Comparison of ENCODE assay signal across 15 cellular contexts in genomic region chr10:118958559-118958958, GRCh38.
A peak's percentile ranks its signal among the peaks of the same experiment; 100 is the strongest.
DNase-seq lines count a peak whose midpoint lies in the region; ATAC-seq and TF ChIP-seq lines count a peak whose summit lies in the region.
"Had no signal": no experiment of that assay in that cellular context is flagged by ENCODE, and none has a peak within 500 bp of the region (broad histone marks: within the 10 kb centered on the region; RNA-seq: fewer than 3 reads in every experiment).

No MANE protein-coding gene starts in this region.

- no peak for TF ChIP-seq CTCF in heart left ventricle (IDR thresholded peaks at IDR 0.05)
- TF ChIP-seq CTCF in KMS-11 (conservative IDR thresholded peaks at IDR 0.05; ENCODE audit: low read depth, low read length): no peak
- TF ChIP-seq CTCF in esophagus muscularis mucosa (IDR thresholded peaks at IDR 0.05): no peak

- H3K9ac ChIP-seq in KMS-11: peak overlapping the region; percentile 69; the same call in 1 of the 2 replicates
- H3K9ac ChIP-seq in subcutaneous abdominal adipose tissue (ENCODE audit: low read length in 5 of 5): no peak overlapping the region

- ATAC-seq in heart left ventricle (no peak), left cardiac atrium (no peak), left colon (no peak)
- ATAC-seq: HepG2 had no signal

- no peaks in the 10 kb centered on the region for H3K9me3 ChIP-seq in heart left ventricle
- no peaks in the 10 kb centered on the region for H3K9me3 ChIP-seq in esophagus muscularis mucosa
- no peaks in the 10 kb centered on the region for H3K9me3 ChIP-seq in subcutaneous abdominal adipose tissue (ENCODE audit: control insufficient read depth in 5 of 5, low read length in 5 of 5)
- H3K9me3 ChIP-seq: Peyer's patch had no signal

- H3K4me1 ChIP-seq in heart left ventricle (peaks cover 0 to 59% (median 20%) of the 10 kb centered on the region in 12 donors), KMS-11 (ENCODE audit: low read depth, poor library complexity, severe bottlenecking) (peaks cover 86% of the 10 kb centered on the region), esophagus muscularis mucosa (peaks cover 22 to 39% (median 36%) of the 10 kb centered on the region in 4 donors), subcutaneous abdominal adipose tissue (ENCODE audit: control insufficient read depth in 5 of 5, insufficient read depth in 5 of 5, low read length in 5 of 5) (peaks cover 3 to 35% (median 30%) of the 10 kb centered on the region in 5 donors)
- H3K4me1 ChIP-seq: Peyer's patch had no signal

- TF ChIP-seq POLR2A in heart left ventricle (IDR thresholded peaks at IDR 0.05) (no peak), esophagus muscularis mucosa (IDR thresholded peaks at IDR 0.05; ENCODE audit: low read depth) (no peak)

- H3K27ac ChIP-seq in heart left ventricle: peak overlapping the region in 10 of 12 donors; percentile 19 to 73 (median 56)
- peak overlapping the region; percentile 76 for H3K27ac ChIP-seq in KMS-11
- H3K27ac ChIP-seq in esophagus muscularis mucosa (replicated peaks in 1 of 4): peak overlapping the region in 3 of 4 donors; percentile 2 to 40 (median 34)
- H3K27ac ChIP-seq in subcutaneous abdominal adipose tissue (ENCODE audit: low read depth, low read length): peak overlapping the region; percentile 67
- H3K27ac ChIP-seq: Peyer's patch had no signal

- H2AFZ ChIP-seq in KMS-11 (ENCODE audit: low read depth): peak overlapping the region; percentile 32; the same call in 1 of the 2 replicates

- H3K27me3 ChIP-seq in heart left ventricle (no peaks in the 10 kb centered on the region), KMS-11 (ENCODE audit: insufficient read depth, low read depth) (no peaks in the 10 kb centered on the region), esophagus muscularis mucosa (no peaks in the 10 kb centered on the region), subcutaneous abdominal adipose tissue (ENCODE audit: control insufficient read depth in 5 of 5, insufficient read depth in 4 of 5, low read length in 5 of 5) (no peaks in the 10 kb centered on the region)
- H3K27me3 ChIP-seq: Peyer's patch had no signal

- no peak overlapping the region for H3K4me3 ChIP-seq in heart left ventricle
- no peak overlapping the region for H3K4me3 ChIP-seq in KMS-11 (IDR thresholded peaks at IDR 0.05; ENCODE audit: insufficient read depth, low read depth, low read length)
- no peak overlapping the region for H3K4me3 ChIP-seq in esophagus muscularis mucosa
- no peak overlapping the region for H3K4me3 ChIP-seq in subcutaneous abdominal adipose tissue (ENCODE audit: low read depth in 1 of 5, low read length in 5 of 5)
- H3K4me3 ChIP-seq: Peyer's patch had no signal

- no peaks in the 10 kb centered on the region for H3K79me2 ChIP-seq in KMS-11 (ENCODE audit: insufficient read depth, low read depth)

- intact Hi-C loops in heart left ventricle (cut with DNase I) (loop anchor here in 2 of 10 donors (2.0 to 5.0 kb wide), 3 partner anchors 66 to 91 kb away; partner anchors contain the start of gene NANOS1 (in 1 of the 2)), left cardiac atrium (cut with DNase I) (no loop called here), esophagus muscularis mucosa (cut with DNase I) (no loop called here), left colon (cut with DNase I, micrococcal nuclease) (no loop called here)

- no peaks in the 10 kb centered on the region for H4K20me1 ChIP-seq in KMS-11 (ENCODE audit: insufficient read depth)

- WGBS in heart left ventricle, 4 donors: 84 to 94% (median 85%) methylated on average over 5 of the region's 5 CpGs
- 86% methylated on average over 5 of the region's 5 CpGs for WGBS in esophagus muscularis mucosa

- TF ChIP-seq EP300 in esophagus muscularis mucosa (IDR thresholded peaks at IDR 0.05): no peak

- DNase-seq in heart left ventricle: no peak
- DNase-seq in left cardiac atrium: no peak
- no peak for DNase-seq in esophagus muscularis mucosa (ENCODE audit: extremely low spot score)
- no peak for DNase-seq in HUDEP-2 (lab: John Stamatoyannopoulos, UW; ENCODE audit: unreplicated experiment in 76 of 76)
- no peak for DNase-seq in germinal center (ENCODE audit: low spot score)
- no peak for DNase-seq in left colon
- DNase-seq: MM.1S, NCI-H1092 treated with DMSO at 0.1 percent for 48 hours, NCI-H2107, NCI-H2227 treated with DMSO at 0.1 percent for 48 hours, NCI-H524 had no signal

- H3K36me3 ChIP-seq in heart left ventricle: no peaks in the 10 kb centered on the region
- no peaks in the 10 kb centered on the region for H3K36me3 ChIP-seq in KMS-11 (ENCODE audit: insufficient read depth)
- no peaks in the 10 kb centered on the region for H3K36me3 ChIP-seq in esophagus muscularis mucosa
- no peaks in the 10 kb centered on the region for H3K36me3 ChIP-seq in subcutaneous abdominal adipose tissue (ENCODE audit: control insufficient read depth in 5 of 5, insufficient read depth in 5 of 5, low read length in 5 of 5)
- H3K36me3 ChIP-seq: Peyer's patch had no signal

- H3K4me2 ChIP-seq in KMS-11: peak overlapping the region; percentile 31; the same call in 1 of the 2 replicates
